Comparison of ENCODE assay signal across 22 cellular contexts in genomic region chr12:124953689-124954405, GRCh38.
"Had no signal": no experiment of that assay in that cellular context is flagged by ENCODE, and none has a peak within 500 bp of the region (broad histone marks: within the 10 kb centered on the region; RNA-seq: fewer than 3 reads in every experiment).

No MANE protein-coding gene starts in this region.

- H3K4me1 ChIP-seq: SJSA1 had no signal

- H3K4me3 ChIP-seq: K562, SJSA1 had no signal

- H3K4me3 Mint-ChIP-seq: activated CD4-positive, alpha-beta memory T cell treated with anti-CD3 and anti-CD28 coated beads, Interleukin-2, amount 10 ng/mL, durations not matched to agents 7 days and 5 days; activated naive CD4-positive, alpha-beta T cell treated with anti-CD3 and anti-CD28 coated beads, Interleukin-2, amount 10 ng/mL, durations not matched to agents 7 days and 5 days; activated naive CD8-positive, alpha-beta T cell treated with anti-CD3 and anti-CD28 coated beads for 36 hours; activated T-helper 17 cell treated with anti-CD3 and anti-CD28 coated beads, Interleukin-2, amount 50 U/mL, for 72 hours; T-helper 17 cell had no signal

- H3K9me3 Mint-ChIP-seq: activated CD4-positive, alpha-beta memory T cell treated with anti-CD3 and anti-CD28 coated beads, Interleukin-2, amount 10 ng/mL, durations not matched to agents 7 days and 5 days; activated naive CD4-positive, alpha-beta T cell treated with anti-CD3 and anti-CD28 coated beads, Interleukin-2, amount 10 ng/mL, durations not matched to agents 7 days and 5 days; activated naive CD8-positive, alpha-beta T cell treated with anti-CD3 and anti-CD28 coated beads for 36 hours; activated T-helper 17 cell treated with anti-CD3 and anti-CD28 coated beads, Interleukin-2, amount 50 U/mL, for 72 hours had no signal

- H3K9me3 ChIP-seq: SJSA1 had no signal

- H3K27ac Mint-ChIP-seq: activated CD4-positive, alpha-beta memory T cell treated with anti-CD3 and anti-CD28 coated beads, Interleukin-2, amount 10 ng/mL, durations not matched to agents 7 days and 5 days; activated naive CD4-positive, alpha-beta T cell treated with anti-CD3 and anti-CD28 coated beads, Interleukin-2, amount 10 ng/mL, durations not matched to agents 7 days and 5 days; activated naive CD8-positive, alpha-beta T cell treated with anti-CD3 and anti-CD28 coated beads for 36 hours; activated T-helper 17 cell treated with anti-CD3 and anti-CD28 coated beads, Interleukin-2, amount 50 U/mL, for 72 hours had no signal

- H3K27me3 ChIP-seq: SJSA1 had no signal

- DNase-seq: activated CD4-positive, alpha-beta memory T cell treated with anti-CD3 and anti-CD28 coated beads, Interleukin-2, amount 10 ng/mL, durations not matched to agents 7 days and 5 days; activated CD4-positive, alpha-beta T cell treated with anti-CD3 and anti-CD28 coated beads, Interleukin-2, amount 50 U/mL, for 1 hour; activated CD4-positive, CD25-positive, alpha-beta regulatory T cell; activated gamma-delta T cell; activated naive CD4-positive, alpha-beta T cell treated with anti-CD3 and anti-CD28 coated beads, Interleukin-2, amount 10 ng/mL, durations not matched to agents 7 days and 5 days; activated naive CD8-positive, alpha-beta T cell treated with anti-CD3 and anti-CD28 coated beads for 36 hours; activated T-cell treated with anti-CD3 and anti-CD28 coated beads for 4 hours; activated T-cell treated with anti-CD3 and anti-CD28 coated beads, Interleukin-2, amount 50 U/mL, for 48 hours; cerebellar nuclear complex; Karpas-422; MM.1S; NCI-H1105 treated with DMSO at 0.1 percent for 48 hours; NCI-H146; NCI-H187 treated with DMSO at 0.1 percent for 48 hours; NCI-H2081 treated with DMSO at 0.1 percent for 48 hours; NCI-H446; NCI-H524; T-helper 17 cell; T1000 had no signal

- ATAC-seq: activated T-helper 17 cell treated with anti-CD3 and anti-CD28 coated beads, Interleukin-2, amount 50 U/mL, for 72 hours; K562; T-helper 17 cell had no signal

- H3K27me3 Mint-ChIP-seq: activated CD4-positive, alpha-beta memory T cell treated with anti-CD3 and anti-CD28 coated beads, Interleukin-2, amount 10 ng/mL, durations not matched to agents 7 days and 5 days; activated naive CD4-positive, alpha-beta T cell treated with anti-CD3 and anti-CD28 coated beads, Interleukin-2, amount 10 ng/mL, durations not matched to agents 7 days and 5 days; activated naive CD8-positive, alpha-beta T cell treated with anti-CD3 and anti-CD28 coated beads for 36 hours; activated T-helper 17 cell treated with anti-CD3 and anti-CD28 coated beads, Interleukin-2, amount 50 U/mL, for 72 hours; T-helper 17 cell had no signal

- H3K27ac ChIP-seq: SJSA1 had no signal

- H3K4me1 Mint-ChIP-seq: activated CD4-positive, alpha-beta memory T cell treated with anti-CD3 and anti-CD28 coated beads, Interleukin-2, amount 10 ng/mL, durations not matched to agents 7 days and 5 days; activated naive CD4-positive, alpha-beta T cell treated with anti-CD3 and anti-CD28 coated beads, Interleukin-2, amount 10 ng/mL, durations not matched to agents 7 days and 5 days; activated naive CD8-positive, alpha-beta T cell treated with anti-CD3 and anti-CD28 coated beads for 36 hours; activated T-helper 17 cell treated with anti-CD3 and anti-CD28 coated beads, Interleukin-2, amount 50 U/mL, for 72 hours; T-helper 17 cell had no signal
